Comparison of ENCODE assay signal across 28 cellular contexts in the genomic region with DNA sequence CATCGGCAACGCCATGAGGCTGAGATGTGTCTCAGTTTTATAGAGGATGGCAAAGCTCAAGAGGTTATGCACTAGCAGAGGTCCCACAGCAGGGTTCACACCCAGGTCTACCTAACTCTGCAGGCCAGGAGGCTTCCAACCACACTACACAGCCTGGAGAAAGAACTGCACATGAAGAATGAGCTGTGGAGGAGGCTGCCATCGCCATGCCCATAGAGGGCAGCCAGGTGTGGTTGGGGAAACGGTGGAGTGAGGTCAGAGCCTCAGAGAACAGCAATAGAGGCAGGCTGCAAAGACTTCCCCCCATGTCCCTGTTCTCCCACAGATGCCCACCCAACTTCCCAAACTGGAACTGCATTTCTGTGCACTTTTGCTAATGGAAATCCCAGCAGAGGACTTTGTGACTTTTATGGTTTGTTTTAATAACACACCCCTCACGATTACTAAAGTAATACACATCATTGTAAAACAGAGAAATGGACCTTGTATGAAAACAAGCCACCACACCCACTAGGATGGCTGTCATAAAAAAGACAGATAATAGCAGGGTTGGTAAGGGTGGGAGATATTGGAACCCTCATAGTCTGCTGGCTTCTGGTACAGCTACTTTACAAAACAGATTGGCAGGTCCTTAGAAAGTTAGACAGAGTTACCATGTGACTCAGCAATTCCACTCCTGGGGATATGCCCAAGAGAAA. TPM values are rescaled to one million over a fixed set of nuclear protein-coding genes. Genes with fewer than 3 reads are reported as not detected.
"Had no signal": no experiment of that assay in that cellular context is flagged by ENCODE, and none has a peak within 500 bp of the region (broad histone marks: within the 10 kb centered on the region; RNA-seq: fewer than 3 reads in every experiment).

No MANE protein-coding gene starts in this region.

- ATAC-seq: esophagus mucosa; gastrocnemius medialis; heart left ventricle; left cardiac atrium; left ventricle myocardium superior; lower lobe of right lung; natural killer cell; psoas muscle; right cardiac atrium; stimulated activated memory B cell treated with anti-CD40 and anti-IgM and Interleukin-4, amounts not matched to agents 10 μg/mL and 1 μg/mL and 100 μg/mL, for 72 hours; stimulated activated naive CD8-positive, alpha-beta T cell treated with anti-CD3 and anti-CD28 coated beads, Interleukin-15, Interleukin-2, amounts not matched to agents 100 U/mL and 50 U/mL, for 24 hours; upper lobe of right lung had no signal

- H3K36me3 ChIP-seq: gastrocnemius medialis, heart left ventricle, lower lobe of right lung, ovary, sigmoid colon, spleen, tibial artery, upper lobe of right lung, uterus had no signal

- H3K9me3 ChIP-seq: gastrocnemius medialis, ovary, sigmoid colon, testis, upper lobe of right lung had no signal

- H3K4me1 ChIP-seq: lower lobe of right lung, sigmoid colon, spleen, testis, upper lobe of right lung, uterus had no signal

- DNase-seq: cortex of kidney; effector CD4-positive, alpha-beta T cell; foreskin fibroblast; gastrocnemius medialis; heart left ventricle; kidney; left cardiac atrium; left ventricle myocardium superior; lower lobe of right lung; natural killer cell; occipital lobe; ovary; posterior cingulate gyrus; psoas muscle; right cardiac atrium; sigmoid colon; spleen; stimulated activated CD4-positive, alpha-beta T cell treated with anti-CD3 and anti-CD28 coated beads, Interleukin-4, amount 100 ng/mL, for 4 hours; stimulated activated naive CD8-positive, alpha-beta T cell treated with anti-CD3 and anti-CD28 coated beads, Interleukin-15, Interleukin-2, amounts not matched to agents 100 U/mL and 50 U/mL, for 24 hours; substantia nigra; testis; tibial artery; upper lobe of right lung; uterus had no signal

- H2AFZ ChIP-seq: hepatocyte had no signal

- H3K4me3 ChIP-seq: gastrocnemius medialis, heart left ventricle, hepatocyte, lower lobe of right lung, ovary, psoas muscle, sigmoid colon, spleen, testis, tibial artery, upper lobe of right lung, uterus had no signal

- H3K4me2 ChIP-seq: hepatocyte had no signal

- H3K27me3 ChIP-seq: gastrocnemius medialis, heart left ventricle, hepatocyte, ovary, sigmoid colon, testis, tibial artery, upper lobe of right lung, uterus had no signal

- H3K27ac ChIP-seq: epithelial cell of prostate, gastrocnemius medialis, heart left ventricle, lower lobe of right lung, ovary, psoas muscle, sigmoid colon, spleen, testis, tibial artery, upper lobe of right lung, uterus had no signal

RNA-seq across cellular contexts. Expression of a gene that starts 58.9 kb away (rescaled TPM):
- total RNA-seq: natural killer cell had no signal
